ENCODE assay signal across 27 cellular contexts in genomic region chr15:35867371-35867770, GRCh38.
"Had no signal": no experiment of that assay in that cellular context is flagged by ENCODE, and none has a peak within 500 bp of the region (broad histone marks: within the 10 kb centered on the region; RNA-seq: fewer than 3 reads in every experiment).

No MANE protein-coding gene starts in this region.

- H3K4me3 ChIP-seq: adrenal gland, body of pancreas, SJCRH30 had no signal

- H3K4me1 ChIP-seq: adrenal gland, SJCRH30 had no signal

- H3K36me3 ChIP-seq: adrenal gland, SJCRH30 had no signal

- ATAC-seq: activated CD4-positive, CD25-positive, alpha-beta regulatory T cell treated with anti-CD3 and anti-CD28 coated beads, Interleukin-2, amount 50 U/mL, for 24 hours; activated CD8-positive, alpha-beta T cell treated with anti-CD3 and anti-CD28 coated beads, Interleukin-2, amount 10 ng/mL, durations not matched to agents 7 days and 5 days; body of pancreas; Panc1 had no signal

- H3K27me3 ChIP-seq: adrenal gland, body of pancreas, SJCRH30 had no signal

- DNase-seq: activated CD4-positive, alpha-beta T cell treated with anti-CD3 and anti-CD28 coated beads for 4 hours; activated CD8-positive, alpha-beta memory T cell treated with anti-CD3 and anti-CD28 coated beads, Interleukin-2, amount 50 U/mL, for 48 hours; activated CD8-positive, alpha-beta T cell treated with anti-CD3 and anti-CD28 coated beads, Interleukin-2, amount 10 ng/mL, durations not matched to agents 7 days and 5 days; activated naive CD4-positive, alpha-beta T cell treated with anti-CD3 and anti-CD28 coated beads, Interleukin-2, amount 50 U/mL, for 16 hours; activated naive CD8-positive, alpha-beta T cell treated with anti-CD3 and anti-CD28 coated beads, Interleukin-2, amount 10 ng/mL, durations not matched to agents 7 days and 5 days; activated T-cell treated with anti-CD3 and anti-CD28 coated beads, Interleukin-2, amount 50 U/mL, for 1 hour; adrenal gland; anterior cingulate cortex; body of pancreas; Kasumi-1; KBM-7; NCI-H1092; NCI-H1417; NCI-H1930; NCI-H2171; NCI-H2227 treated with DMSO at 0.1 percent for 48 hours; NCI-H446 treated with DMSO at 0.1 percent for 48 hours; NCI-H524 treated with DMSO at 0.1 percent for 48 hours; NCI-H748 treated with DMSO at 0.1 percent for 48 hours; OCI-M1; Right ventricle myocardium superior; RPMI8226; SJCRH30; SK-N-SH; T-helper 1 cell had no signal

- H3K27ac ChIP-seq: adrenal gland, body of pancreas, SJCRH30 had no signal

- H3K9me3 ChIP-seq: adrenal gland, body of pancreas, SJCRH30, SK-N-SH had no signal
